Comparison of ENCODE assay signal across 8 cellular contexts in genomic region chr10:98446121-98446655, GRCh38. TPM values are rescaled to one million over a fixed set of nuclear protein-coding genes. Genes with fewer than 3 reads are reported as not detected.
DNase-seq lines count a peak whose midpoint lies in the region; ATAC-seq, FAIRE-seq and TF ChIP-seq lines count a peak whose summit lies in the region.

No MANE protein-coding gene starts in this region.

- intact Hi-C loops in kidney (cut with DNase I) = no loop called here

- TF ChIP-seq CTCF in 22Rv1 (IDR thresholded peaks at IDR 0.05) (no peak), RWPE1 (conservative IDR thresholded peaks at IDR 0.05; ENCODE audit: low read depth) (no peak), bronchial epithelial cell (IDR thresholded peaks at IDR 0.05; ENCODE audit: insufficient read depth, low read length, severe bottlenecking) (no peak), kidney (IDR thresholded peaks at IDR 0.05; ENCODE audit: borderline replicate concordance, extremely low read depth, insufficient read depth) (no peak)

- H3K4me3 ChIP-seq in bronchial epithelial cell (ENCODE audit: low read depth, low read length) (peak overlapping the region; percentile 94), kidney (ENCODE audit: low read length in 2 of 2) (peak overlapping the region; percentile 66 to 87)

- peak overlapping the region; percentile 30 to 56 for H3K9ac ChIP-seq in kidney (ENCODE audit: low read length in 2 of 2)

- H3K36me3 ChIP-seq in bronchial epithelial cell (ENCODE audit: control insufficient read depth, insufficient read depth, low read length) (peaks cover 15% of the 10 kb centered on the region), kidney (ENCODE audit: control insufficient read depth in 1 of 2, insufficient read depth in 2 of 2, low read length in 2 of 2) (peaks cover 0 to 10% of the 10 kb centered on the region in 2 donors)

- H3K27ac ChIP-seq in 22Rv1 (peak overlapping the region; percentile 57), RWPE1 (peak overlapping the region; percentile 81), kidney (ENCODE audit: low read depth in 2 of 2, low read length in 2 of 2) (peak overlapping the region; percentile 81 to 89)

- FAIRE-seq in bronchial epithelial cell (lab: Jason Lieb, UNC) (no peak), kidney (lab: Jason Lieb, UNC) (no peak)

- CTCF ChIA-PET in RWPE1 (lab: Yijun Ruan, JAX) = interaction anchor here (0.7 to 1.3 kb wide), 3 partner anchors 31 to 946 kb away, joined by 3 to 5 read pairs (median 4); partner anchors contain the start of gene PYROXD2

- POLR2A ChIA-PET in RWPE1 (lab: Yijun Ruan, JAX; ENCODE audit: low non-redundant PET) = interaction anchor here (0.9 to 1.7 kb wide), 2 partner anchors 11 to 21 kb away, joined by 3 to 4 read pairs; no protein-coding TSS in a partner anchor

- peaks cover 4 to 7% of the 10 kb centered on the region in 2 donors for H3K4me1 ChIP-seq in kidney (ENCODE audit: control insufficient read depth in 1 of 2, insufficient read depth in 1 of 2, low read depth in 1 of 2, low read length in 2 of 2)

- peak; percentile 8 for ATAC-seq in GM18858 (IDR thresholded peaks at IDR 0.05; ENCODE audit: unreplicated experiment)
- peak; percentile 3 for ATAC-seq in HG03064 (IDR thresholded peaks at IDR 0.05; ENCODE audit: low read depth, unreplicated experiment)

- peak; percentile 56 for DNase-seq in RWPE1 (ENCODE audit: low spot score)
- peak; percentile 18 for DNase-seq in bronchial epithelial cell (ENCODE audit: low read depth)
- DNase-seq in kidney = no peak
- DNase-seq in stimulated activated CD4-positive, alpha-beta T cell treated with anti-CD3 and anti-CD28 coated beads, Interleukin-12 subunit alpha, Interleukin-12 subunit beta, amount 100 ng/mL, for 24 hours (ENCODE audit: low read depth in 2 of 2) = peak; percentile 14 to 26
- no peak for DNase-seq in mucosa of gallbladder (ENCODE audit: low spot score)

- H3K27me3 ChIP-seq in bronchial epithelial cell (ENCODE audit: control insufficient read depth, insufficient read depth, low read length) = no peaks in the 10 kb centered on the region

- H3K9me3 ChIP-seq in kidney (ENCODE audit: control insufficient read depth in 1 of 2, low read length in 2 of 2) = no peaks in the 10 kb centered on the region

RNA-seq across cellular contexts. Expression of gene HPS1, which starts 0.5 kb away (rescaled TPM):
- total RNA-seq in bronchial epithelial cell = 15.8 and 26.9 TPM in 2 replicates
- total RNA-seq in kidney = 63.3 TPM
- polyA plus RNA-seq in kidney (ENCODE audit: insufficient read depth, low read depth, low replicate concordance) = 42.7 TPM
- 83.2 TPM for total RNA-seq in mucosa of gallbladder

RNA-seq across cellular contexts. Expression of gene PYROXD2, which starts 31.2 kb away (rescaled TPM):
- total RNA-seq in bronchial epithelial cell = 0.77 and 1.1 TPM in 2 replicates
- 14.1 TPM for total RNA-seq in kidney
- 7.8 TPM for polyA plus RNA-seq in kidney (ENCODE audit: insufficient read depth, low read depth, low replicate concordance)
- total RNA-seq in mucosa of gallbladder = 23.1 TPM

Comparison
In these comparisons a context has a peak if more than half of its experiments do, and no peak if none do; other contexts are left out.
1. DNase-seq: peak in RWPE1 (single experiment), bronchial epithelial cell (single experiment) and stimulated activated CD4-positive, alpha-beta T cell treated with anti-CD3 and anti-CD28 coated beads, Interleukin-12 subunit alpha, Interleukin-12 subunit beta, amount 100 ng/mL, for 24 hours (2 of 2); none in kidney (single experiment) and mucosa of gallbladder (single experiment).
2. Peak in every context shown above with its lines, with median percentiles within 50 percentile points of each other: H3K27ac ChIP-seq.